8 cellular contexts compared by ENCODE assay signal in the genomic region with DNA sequence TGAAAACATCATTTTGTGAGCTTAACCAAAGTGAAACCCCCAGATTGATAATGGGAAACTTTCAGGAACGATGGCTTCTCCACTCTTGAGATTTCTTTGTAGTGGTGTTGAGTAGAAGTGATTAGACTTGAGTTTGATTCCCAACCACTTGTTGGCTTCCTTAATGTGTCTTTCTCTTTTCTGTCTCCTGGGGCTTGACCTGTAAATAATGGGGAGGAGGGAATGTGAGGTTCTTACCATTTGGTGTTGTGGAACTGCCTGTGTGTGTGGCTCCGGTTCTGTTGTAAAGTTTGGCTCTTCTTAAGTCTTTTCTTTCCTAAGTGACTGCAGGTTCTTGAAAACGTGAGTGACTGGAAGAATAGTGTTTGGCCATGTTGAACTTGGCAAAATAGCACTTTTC. TPM values are rescaled to one million over a fixed set of nuclear protein-coding genes. Genes with fewer than 3 reads are reported as not detected.
DNase-seq lines count a peak whose midpoint lies in the region; ATAC-seq, FAIRE-seq and TF ChIP-seq lines count a peak whose summit lies in the region.

No MANE protein-coding gene starts in this region.

- H3K27me3 ChIP-seq in HUES64 (ENCODE audit: insufficient read depth, low read length): no peaks in the 10 kb centered on the region
- H3K27me3 ChIP-seq in naive thymus-derived CD4-positive, alpha-beta T cell (ENCODE audit: control insufficient read depth in 2 of 2, insufficient read depth in 2 of 2, low read length in 2 of 2): no peaks in the 10 kb centered on the region

- 77% methylated on average over 3 of the region's 3 CpGs for WGBS in HUES64

- DNase-seq in AG10803 (ENCODE audit: low read depth) (no peak), cardiac fibroblast (ENCODE audit: low read depth in 2 of 2) (peak; percentile 19 to 26), NK-92 (lab: John Stamatoyannopoulos, UW; ENCODE audit: unreplicated experiment) (no peak), RCC 7860 (ENCODE audit: low spot score) (no peak), occipital lobe (lab: John Stamatoyannopoulos, UW) (no peak)
- no peak for DNase-seq in naive thymus-derived CD4-positive, alpha-beta T cell

- intact Hi-C loops in naive thymus-derived CD4-positive, alpha-beta T cell (cut with micrococcal nuclease): loop anchor here in 1 of 2 donors (5.0 kb wide), 1 partner anchor 41 kb away; no protein-coding TSS in a partner anchor

- H3K9ac ChIP-seq in HUES64 (ENCODE audit: low read depth, low read length): no peak overlapping the region

- no peaks in the 10 kb centered on the region for H3K9me3 ChIP-seq in HUES64 (ENCODE audit: insufficient read depth, low read depth, low read length)
- no peaks in the 10 kb centered on the region for H3K9me3 ChIP-seq in naive thymus-derived CD4-positive, alpha-beta T cell (ENCODE audit: control insufficient read depth in 2 of 3, low read length in 3 of 3)

- no peaks in the 10 kb centered on the region for H3K27me3 Mint-ChIP-seq in naive thymus-derived CD4-positive, alpha-beta T cell

- peak overlapping the region; percentile 32 to 95 (median 86) for H3K27ac Mint-ChIP-seq in naive thymus-derived CD4-positive, alpha-beta T cell

- H3K4me1 Mint-ChIP-seq in naive thymus-derived CD4-positive, alpha-beta T cell: peaks cover 41 to 81% (median 71%) of the 10 kb centered on the region in 7 donors

- H3K9me3 Mint-ChIP-seq in naive thymus-derived CD4-positive, alpha-beta T cell: no peaks in the 10 kb centered on the region

- H3K36me3 Mint-ChIP-seq in naive thymus-derived CD4-positive, alpha-beta T cell: peaks cover 0 to 38% (median 16%) of the 10 kb centered on the region in 5 donors

- POLR2A ChIA-PET in naive thymus-derived CD4-positive, alpha-beta T cell (lab: Charles Lee): interaction anchor here (0.6 to 9.8 kb wide), 6 partner anchors 71 to 662 kb away, joined by 3 to 179 read pairs (median 10); partner anchors contain the start of gene TOPBP1

- peak overlapping the region; percentile 79 to 100 (median 96) for H3K4me3 Mint-ChIP-seq in naive thymus-derived CD4-positive, alpha-beta T cell

- CTCF ChIA-PET in naive thymus-derived CD4-positive, alpha-beta T cell (lab: Charles Lee): interaction anchor here (5.6 kb wide), 1 partner anchor 87 kb away, joined by 80 read pairs; no protein-coding TSS in a partner anchor

- no peak for ATAC-seq in naive thymus-derived CD4-positive, alpha-beta T cell
- no peak for ATAC-seq in GM21447 (IDR thresholded peaks at IDR 0.05; ENCODE audit: unreplicated experiment)

- peak overlapping the region; percentile 93 for H3K4me3 ChIP-seq in AG10803 (ENCODE audit: low read length)
- peak overlapping the region; percentile 69 for H3K4me3 ChIP-seq in HUES64 (ENCODE audit: low read length)
- peak overlapping the region; percentile 74 to 76 for H3K4me3 ChIP-seq in cardiac fibroblast (replicated peaks in 1 of 2; ENCODE audit: low read depth in 2 of 2, low read length in 2 of 2)
- peak overlapping the region; percentile 16 for H3K4me3 ChIP-seq in naive thymus-derived CD4-positive, alpha-beta T cell (ENCODE audit: low read length)

- peaks cover 54% of the 10 kb centered on the region for H3K36me3 ChIP-seq in HUES64 (ENCODE audit: insufficient read depth, low read length)
- H3K36me3 ChIP-seq in naive thymus-derived CD4-positive, alpha-beta T cell (ENCODE audit: control insufficient read depth in 2 of 3, insufficient read depth in 3 of 3, low read length in 3 of 3): peaks cover 10 to 29% (median 15%) of the 10 kb centered on the region in 3 experiments

- FAIRE-seq in RCC 7860 (lab: Jason Lieb, UNC): no peak

- TF ChIP-seq CTCF in AG10803 (conservative IDR thresholded peaks at IDR 0.05; ENCODE audit: low read length) (no peak), cardiac fibroblast (IDR thresholded peaks at IDR 0.05; ENCODE audit: low read depth, low read length) (no peak)

- H3K4me1 ChIP-seq in HUES64 (ENCODE audit: insufficient read depth, low read length): peaks cover 25% of the 10 kb centered on the region
- peaks cover 42 to 59% of the 10 kb centered on the region in 2 donors for H3K4me1 ChIP-seq in naive thymus-derived CD4-positive, alpha-beta T cell (ENCODE audit: control insufficient read depth in 2 of 2, insufficient read depth in 2 of 2, low read length in 2 of 2)

- 0 out of 2 replicates have a peak overlapping the region, but pooled peaks have one; percentile 23 for H3K27ac ChIP-seq in HUES64 (ENCODE audit: low read depth, low read length)
- H3K27ac ChIP-seq in naive thymus-derived CD4-positive, alpha-beta T cell (ENCODE audit: low read depth, low read length): peak overlapping the region; percentile 62

RNA-seq across cellular contexts. Expression of gene CDV3, which starts 2.7 kb away (rescaled TPM):
- 104 TPM for polyA plus RNA-seq in HUES64 (2013, experiment 1 of 2)
- 114 TPM for polyA plus RNA-seq in HUES64 (2013, experiment 2 of 2)
- 100 to 1,000 TPM; 179 to 206 (median 200) TPM for total RNA-seq in naive thymus-derived CD4-positive, alpha-beta T cell
- 10 to 100 TPM; 37.4 to 45.4 TPM for polyA plus RNA-seq in naive thymus-derived CD4-positive, alpha-beta T cell
- total RNA-seq in occipital lobe: 117 TPM

Comparison
In these comparisons a context has a peak if more than half of its experiments do, and no peak if none do; other contexts are left out.
1. DNase-seq: peak in cardiac fibroblast (2 of 2); none in AG10803 (single experiment), naive thymus-derived CD4-positive, alpha-beta T cell (0 of 9), NK-92 (single experiment), RCC 7860 (single experiment) and occipital lobe (single experiment).
2. H3K4me3 ChIP-seq: peak in every context shown above with its lines; median percentile 93 in AG10803; 75 in cardiac fibroblast; 69 in HUES64; 16 in naive thymus-derived CD4-positive, alpha-beta T cell.